Comparison of ENCODE assay signal across 8 cellular contexts in genomic region chr16:31033709-31034492, GRCh38. TPM values are rescaled to one million over a fixed set of nuclear protein-coding genes. Genes with fewer than 3 reads are reported as not detected.
A peak's percentile ranks its signal among the peaks of the same experiment; 100 is the strongest.
DNase-seq lines count a peak whose midpoint lies in the region; ATAC-seq and TF ChIP-seq lines count a peak whose summit lies in the region.

No MANE protein-coding gene starts in this region.

- H3K9me3 ChIP-seq in BLaER1 (no peaks in the 10 kb centered on the region), ectodermal cell (ENCODE audit: control insufficient read depth, low read length) (no peaks in the 10 kb centered on the region)

- peaks cover 22% of the 10 kb centered on the region for H3K4me1 Mint-ChIP-seq in activated CD8-positive, alpha-beta T cell treated with anti-CD3 and anti-CD28 coated beads for 36 hours (ENCODE audit: low read depth)

- POLR2A ChIA-PET in activated CD8-positive, alpha-beta T cell treated with anti-CD3 and anti-CD28 coated beads for 36 hours (lab: Charles Lee): interaction anchor here (0.5 to 3.7 kb wide), 6 partner anchors 11 to 410 kb away, joined by 3 to 17 read pairs (median 4); partner anchors contain the start of genes FUS, ZNF646 and ZNF668

- H3K4me2 ChIP-seq in BLaER1: peak overlapping the region; percentile 86

- H3K27me3 Mint-ChIP-seq in activated CD8-positive, alpha-beta T cell treated with anti-CD3 and anti-CD28 coated beads for 36 hours: no peaks in the 10 kb centered on the region

- H3K27me3 ChIP-seq in BLaER1: no peaks in the 10 kb centered on the region
- no peaks in the 10 kb centered on the region for H3K27me3 ChIP-seq in ectodermal cell (ENCODE audit: control insufficient read depth, insufficient read depth, low read length, poor library complexity, severe bottlenecking)

- H3K36me3 ChIP-seq in BLaER1: peaks cover 35% of the 10 kb centered on the region
- H3K36me3 ChIP-seq in ectodermal cell (ENCODE audit: control insufficient read depth, insufficient read depth, low read length): no peaks in the 10 kb centered on the region

- peak; percentile 36 for ATAC-seq in HG03520 (IDR thresholded peaks at IDR 0.05; ENCODE audit: unreplicated experiment)
- ATAC-seq in activated CD8-positive, alpha-beta T cell treated with anti-CD3 and anti-CD28 coated beads for 36 hours: peak; percentile 66

- peaks cover 18% of the 10 kb centered on the region for H3K4me1 ChIP-seq in BLaER1
- H3K4me1 ChIP-seq in ectodermal cell (ENCODE audit: control insufficient read depth, insufficient read depth, low read length): no peaks in the 10 kb centered on the region

- DNase-seq in GM19240 (ENCODE audit: insufficient read length, low spot score) (peak; percentile 95), NCI-H82 (lab: John Stamatoyannopoulos, UW) (peak; percentile 89), lung microvascular endothelial cell (ENCODE audit: low read depth in 2 of 2) (peak; percentile 86 to 89)
- DNase-seq in activated CD8-positive, alpha-beta T cell treated with anti-CD3 and anti-CD28 coated beads for 36 hours: peak; percentile 94
- DNase-seq in stimulated activated CD4-positive, alpha-beta T cell treated with anti-CD3 and anti-CD28 coated beads, TNF-alpha, amount 100 ng/mL, for 24 hours (ENCODE audit: low read depth in 3 of 3): peak; percentile 77 to 84 (median 82)

- H4K20me1 ChIP-seq in BLaER1: peaks cover 11% of the 10 kb centered on the region

- intact Hi-C loops in activated CD8-positive, alpha-beta T cell treated with anti-CD3 and anti-CD28 coated beads for 36 hours (cut with micrococcal nuclease): loop anchor here (5.0 kb wide), 1 partner anchor 38 kb away; the partner anchor contains the start of genes ZNF646 and ZNF668

- CTCF ChIA-PET in activated CD8-positive, alpha-beta T cell treated with anti-CD3 and anti-CD28 coated beads for 36 hours (lab: Charles Lee): interaction anchor here (0.7 to 1.2 kb wide), 4 partner anchors 48 to 146 kb away, joined by 3 to 4 read pairs (median 3); partner anchors contain the start of gene FUS

- H3K4me3 ChIP-seq in BLaER1: peak overlapping the region; percentile 95
- peak overlapping the region; percentile 98 for H3K4me3 ChIP-seq in ectodermal cell (ENCODE audit: insufficient read depth, low read depth, low read length)

- no peak for TF ChIP-seq CTCF in activated CD8-positive, alpha-beta T cell treated with anti-CD3 and anti-CD28 coated beads for 36 hours (IDR thresholded peaks at IDR 0.05)

- no peaks in the 10 kb centered on the region for H3K9me3 Mint-ChIP-seq in activated CD8-positive, alpha-beta T cell treated with anti-CD3 and anti-CD28 coated beads for 36 hours

- H3K27ac Mint-ChIP-seq in activated CD8-positive, alpha-beta T cell treated with anti-CD3 and anti-CD28 coated beads for 36 hours: peak overlapping the region; percentile 89

- H3K36me3 Mint-ChIP-seq in activated CD8-positive, alpha-beta T cell treated with anti-CD3 and anti-CD28 coated beads for 36 hours (ENCODE audit: low read depth): peaks cover 7% of the 10 kb centered on the region

- peak overlapping the region; percentile 87 for H3K9ac ChIP-seq in BLaER1

- H3K27ac ChIP-seq in BLaER1: peak overlapping the region; percentile 92
- no peak overlapping the region for H3K27ac ChIP-seq in ectodermal cell (ENCODE audit: insufficient read depth, low read depth, low read length, poor library complexity, severe bottlenecking)

- H3K4me3 Mint-ChIP-seq in activated CD8-positive, alpha-beta T cell treated with anti-CD3 and anti-CD28 coated beads for 36 hours: peak overlapping the region; percentile 85

- 1 to 2% methylated on average over 47 of the region's 47 CpGs for WGBS in ectodermal cell, 2 experiments

RNA-seq across cellular contexts. Expression of gene STX4, which starts 0.5 kb away (rescaled TPM):
- total RNA-seq in activated CD8-positive, alpha-beta T cell treated with anti-CD3 and anti-CD28 coated beads for 36 hours: 10 to 100 TPM; 25.2 to 27.7 TPM
- polyA plus RNA-seq in ectodermal cell (2013, experiment 1 of 4): 31.2 TPM
- polyA plus RNA-seq in ectodermal cell (2013, experiment 2 of 4): 30.1 TPM
- polyA plus RNA-seq in ectodermal cell (2013, experiment 3 of 4): 23.1 TPM
- 28.7 TPM for polyA plus RNA-seq in ectodermal cell (2013, experiment 4 of 4)
- 17.7 and 27.0 TPM in 2 replicates for total RNA-seq in lung microvascular endothelial cell

RNA-seq across cellular contexts. Expression of gene STX1B, which starts 23.5 kb away (rescaled TPM):
- total RNA-seq in activated CD8-positive, alpha-beta T cell treated with anti-CD3 and anti-CD28 coated beads for 36 hours: 1 to 10 TPM; 1.1 to 1.8 TPM
- 17.1 TPM for polyA plus RNA-seq in ectodermal cell (2013, experiment 1 of 4)
- 18.2 TPM for polyA plus RNA-seq in ectodermal cell (2013, experiment 2 of 4)
- 12.8 TPM for polyA plus RNA-seq in ectodermal cell (2013, experiment 3 of 4)
- polyA plus RNA-seq in ectodermal cell (2013, experiment 4 of 4): 14.7 TPM
- under 0.01 and 0.40 TPM in 2 replicates for total RNA-seq in lung microvascular endothelial cell

RNA-seq across cellular contexts. Expression of gene ZNF668, which starts 40.1 kb away (rescaled TPM):
- 10 to 100 TPM; 16.2 to 18.8 TPM for total RNA-seq in activated CD8-positive, alpha-beta T cell treated with anti-CD3 and anti-CD28 coated beads for 36 hours
- polyA plus RNA-seq in ectodermal cell (2013, experiment 1 of 4): 13.7 TPM
- 14.2 TPM for polyA plus RNA-seq in ectodermal cell (2013, experiment 2 of 4)
- 11.2 TPM for polyA plus RNA-seq in ectodermal cell (2013, experiment 3 of 4)
- polyA plus RNA-seq in ectodermal cell (2013, experiment 4 of 4): 10.7 TPM
- 5.0 and 6.0 TPM in 2 replicates for total RNA-seq in lung microvascular endothelial cell

RNA-seq across cellular contexts. Expression of gene ZNF646, which starts 40.3 kb away (rescaled TPM):
- 10 to 100 TPM; 22.0 to 24.4 TPM for total RNA-seq in activated CD8-positive, alpha-beta T cell treated with anti-CD3 and anti-CD28 coated beads for 36 hours
- 21.8 TPM for polyA plus RNA-seq in ectodermal cell (2013, experiment 1 of 4)
- polyA plus RNA-seq in ectodermal cell (2013, experiment 2 of 4): 21.6 TPM
- polyA plus RNA-seq in ectodermal cell (2013, experiment 3 of 4): 16.0 TPM
- 18.8 TPM for polyA plus RNA-seq in ectodermal cell (2013, experiment 4 of 4)
- 7.0 and 12.7 TPM in 2 replicates for total RNA-seq in lung microvascular endothelial cell

RNA-seq across cellular contexts. Expression of gene HSD3B7, which starts 48.9 kb away (rescaled TPM):
- 1 to 10 TPM in 1 of 2 experiments, under 1 TPM in 1; 0.45 to 1.3 TPM for total RNA-seq in activated CD8-positive, alpha-beta T cell treated with anti-CD3 and anti-CD28 coated beads for 36 hours
- polyA plus RNA-seq in ectodermal cell (2013, experiment 1 of 4): 3.2 TPM
- 3.7 TPM for polyA plus RNA-seq in ectodermal cell (2013, experiment 2 of 4)
- polyA plus RNA-seq in ectodermal cell (2013, experiment 3 of 4): 2.3 TPM
- polyA plus RNA-seq in ectodermal cell (2013, experiment 4 of 4): 2.8 TPM
- total RNA-seq in lung microvascular endothelial cell: 13.3 and 26.0 TPM in 2 replicates
